In the genomic region with DNA sequence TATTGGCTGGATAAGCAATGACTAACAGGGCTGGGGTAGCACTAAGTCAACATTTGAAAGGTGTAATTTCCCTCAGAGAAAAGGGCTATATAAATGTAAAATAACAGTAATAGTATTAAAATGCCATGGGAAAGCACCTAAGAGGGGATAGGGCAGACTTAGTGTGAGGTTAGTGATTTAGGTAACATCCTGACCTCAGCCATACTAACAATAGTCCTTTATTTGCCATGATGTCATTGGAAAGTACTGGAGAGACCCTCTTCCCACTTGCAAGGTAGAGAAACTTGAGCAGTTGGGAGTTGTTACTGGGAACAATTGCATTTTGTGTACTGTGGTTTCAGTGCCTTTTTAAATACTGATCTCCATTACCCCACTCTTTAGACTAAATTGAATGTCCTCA, we compare ENCODE assay signal across 17 cellular contexts.
"Had no signal": no experiment of that assay in that cellular context is flagged by ENCODE, and none has a peak within 500 bp of the region (broad histone marks: within the 10 kb centered on the region; RNA-seq: fewer than 3 reads in every experiment).

No MANE protein-coding gene starts in this region.

- H3K27me3 Mint-ChIP-seq: activated CD4-positive, alpha-beta memory T cell treated with anti-CD3 and anti-CD28 coated beads for 36 hours; activated T-cell treated with anti-CD3 and anti-CD28 coated beads, Interleukin-2, amount 50 U/mL, for 24 hours; stimulated activated naive CD8-positive, alpha-beta T cell treated with anti-CD3 and anti-CD28 coated beads, Interleukin-15, Interleukin-2, amounts not matched to agents 100 ng/mL and 50 ng/mL, for 24 hours had no signal

- H3K9me3 Mint-ChIP-seq: activated CD4-positive, alpha-beta memory T cell treated with anti-CD3 and anti-CD28 coated beads for 36 hours; nephron progenitor cell had no signal

- H3K36me3 ChIP-seq: adrenal gland, lower lobe of right lung, spleen, suprapubic skin had no signal

- H3K27ac Mint-ChIP-seq: activated CD4-positive, alpha-beta memory T cell treated with anti-CD3 and anti-CD28 coated beads for 36 hours; activated T-cell treated with anti-CD3 and anti-CD28 coated beads, Interleukin-2, amount 50 U/mL, for 24 hours; nephron progenitor cell; stimulated activated naive CD8-positive, alpha-beta T cell treated with anti-CD3 and anti-CD28 coated beads, Interleukin-15, Interleukin-2, amounts not matched to agents 100 ng/mL and 50 ng/mL, for 24 hours had no signal

- H3K27me3 ChIP-seq: adrenal gland, spleen, suprapubic skin had no signal

- H3K36me3 Mint-ChIP-seq: activated CD4-positive, alpha-beta memory T cell treated with anti-CD3 and anti-CD28 coated beads for 36 hours had no signal

- ATAC-seq: left colon, lower lobe of right lung, psoas muscle, sciatic nerve had no signal

- H3K4me3 ChIP-seq: adrenal gland, lower lobe of right lung, psoas muscle, spleen, suprapubic skin had no signal

- H3K9me3 ChIP-seq: lower lobe of right lung, psoas muscle, spleen, suprapubic skin had no signal

- H3K4me3 Mint-ChIP-seq: activated CD4-positive, alpha-beta memory T cell treated with anti-CD3 and anti-CD28 coated beads for 36 hours; activated T-cell treated with anti-CD3 and anti-CD28 coated beads, Interleukin-2, amount 50 U/mL, for 24 hours; nephron progenitor cell; stimulated activated naive CD8-positive, alpha-beta T cell treated with anti-CD3 and anti-CD28 coated beads, Interleukin-15, Interleukin-2, amounts not matched to agents 100 ng/mL and 50 ng/mL, for 24 hours had no signal

- H3K27ac ChIP-seq: adrenal gland, epithelial cell of prostate, lower lobe of right lung, psoas muscle, spleen, suprapubic skin had no signal

- H3K4me1 ChIP-seq: adrenal gland, lower lobe of right lung, psoas muscle, spleen, suprapubic skin had no signal

- DNase-seq: activated CD4-positive, alpha-beta memory T cell treated with anti-CD3 and anti-CD28 coated beads for 36 hours; activated CD4-positive, alpha-beta T cell treated with anti-CD3 and anti-CD28 coated beads for 1 hour; activated effector memory CD4-positive, alpha-beta T cell treated with Interleukin-2 at 50 U/mL for 16 hours; activated naive CD4-positive, alpha-beta T cell treated with anti-CD3 and anti-CD28 coated beads, Interleukin-2, amount 50 U/mL, for 16 hours; activated T-cell treated with anti-CD3 and anti-CD28 coated beads, Interleukin-2, amount 50 U/mL, for 24 hours; adrenal gland; dermis blood vessel endothelial cell; left colon; lower lobe of right lung; nephron progenitor cell; psoas muscle; spleen; trophoblast cell had no signal
